1 cellular context compared by ENCODE assay signal in genomic region chr20:44596010-44596409, GRCh38.
TF ChIP-seq lines count a peak whose summit lies in the region.

No MANE protein-coding gene starts in this region.

TF ChIP-seq in H1, 55 proteins besides CTCF, POLR2A, EP300 and RAD21 (continued from another document):
- TF ChIP-seq USF2 (IDR thresholded peaks at IDR 0.05; ENCODE audit: low read length), result no peak
- no peak for TF ChIP-seq CBX8 (IDR thresholded peaks at IDR 0.05; ENCODE audit: borderline replicate concordance, low read depth, low read length)
- TF ChIP-seq TAF1 (IDR thresholded peaks at IDR 0.05; ENCODE audit: low read depth, low read length), result no peak
- TF ChIP-seq CBX5 (IDR thresholded peaks at IDR 0.05; ENCODE audit: low read depth, low read length), result no peak
- TF ChIP-seq GTF2F1 (IDR thresholded peaks at IDR 0.05; ENCODE audit: borderline replicate concordance, low read depth, low read length), result no peak
- TF ChIP-seq TBP (IDR thresholded peaks at IDR 0.05; ENCODE audit: low read depth, low read length), result no peak
- TF ChIP-seq RXRA (IDR thresholded peaks at IDR 0.05; ENCODE audit: insufficient read depth, low read depth, low read length), result no peak
- no peak for TF ChIP-seq RBBP5 (IDR thresholded peaks at IDR 0.05; ENCODE audit: borderline replicate concordance, low read depth, low read length)
- TF ChIP-seq NRF1 (IDR thresholded peaks at IDR 0.05; ENCODE audit: low read depth, low read length), result no peak
- TF ChIP-seq FOSL1 (IDR thresholded peaks at IDR 0.05; ENCODE audit: insufficient read depth, low read depth, low read length), result no peak
- no peak for TF ChIP-seq TAF7 (optimal IDR thresholded peaks at IDR 0.05; ENCODE audit: borderline replicate concordance, low read depth, low read length)
- no peak for TF ChIP-seq BACH1 (IDR thresholded peaks at IDR 0.05; ENCODE audit: low read length)
- TF ChIP-seq EGR1 (IDR thresholded peaks at IDR 0.05; ENCODE audit: borderline replicate concordance, low read depth, low read length), result no peak
- no peak for TF ChIP-seq JUN (IDR thresholded peaks at IDR 0.05; ENCODE audit: low read depth, low read length)
- no peak for TF ChIP-seq ZNF274 (IDR thresholded peaks at IDR 0.05; ENCODE audit: borderline replicate concordance, extremely low read depth, low read length)
- TF ChIP-seq GABPA (IDR thresholded peaks at IDR 0.05; ENCODE audit: borderline replicate concordance, insufficient read depth, low read length), result no peak
